13 cellular contexts compared by ENCODE assay signal in the genomic region with DNA sequence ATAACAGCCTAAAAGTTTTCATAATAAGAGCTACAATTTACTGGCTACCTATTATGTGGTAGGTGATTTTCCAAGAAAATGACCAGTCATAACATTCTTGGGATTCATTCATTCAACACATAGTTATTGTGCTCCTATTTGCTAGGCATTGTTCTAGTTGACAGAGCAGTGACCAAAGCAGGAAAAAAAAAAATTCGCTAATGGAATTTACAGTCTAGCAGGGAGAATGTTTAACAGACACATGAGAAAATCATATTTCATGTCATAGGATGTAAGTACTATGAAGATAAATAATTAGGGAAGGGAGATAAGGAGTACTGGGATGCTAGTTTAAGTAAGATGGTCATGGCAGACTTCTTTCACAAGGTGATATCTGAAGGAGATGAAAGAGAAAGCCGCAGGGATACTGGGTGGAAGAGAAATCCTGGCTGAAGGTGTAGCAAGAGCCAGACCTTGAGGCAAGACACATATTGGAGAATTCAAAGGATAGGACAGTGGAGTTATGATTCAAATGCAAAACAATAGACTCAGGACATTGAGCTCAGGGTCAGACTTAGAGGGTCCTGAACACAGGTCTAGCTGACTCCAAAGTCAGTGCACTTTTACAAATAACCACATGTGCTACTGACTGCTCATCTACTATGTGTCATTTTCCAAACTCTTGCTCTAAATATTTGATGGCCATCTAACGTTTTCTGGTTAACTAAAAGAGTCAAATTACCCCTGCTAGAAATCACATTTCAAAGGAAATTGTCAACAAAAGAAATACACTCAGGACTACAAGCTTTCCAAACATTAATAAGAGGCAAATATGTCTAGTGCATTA. TPM values are rescaled to one million over a fixed set of nuclear protein-coding genes. Genes with fewer than 3 reads are reported as not detected.
DNase-seq lines count a peak whose midpoint lies in the region; ATAC-seq and TF ChIP-seq lines count a peak whose summit lies in the region.
"Had no signal": no experiment of that assay in that cellular context is flagged by ENCODE, and none has a peak within 500 bp of the region (broad histone marks: within the 10 kb centered on the region; RNA-seq: fewer than 3 reads in every experiment).

No MANE protein-coding gene starts in this region.

- intact Hi-C loops in CD8-positive, alpha-beta T cell (cut with DNase I, micrococcal nuclease) = loop anchor here (2.0 to 10.0 kb wide), 6 partner anchors 19 to 1975 kb away; a partner anchor contains a TSS

- no peaks in the 10 kb centered on the region for H3K27me3 Mint-ChIP-seq in CD8-positive, alpha-beta T cell (ENCODE audit: low read depth)
- no peaks in the 10 kb centered on the region for H3K27me3 Mint-ChIP-seq in chondrocyte (ENCODE audit: low read depth)
- H3K27me3 Mint-ChIP-seq: activated naive CD4-positive, alpha-beta T cell treated with anti-CD3 and anti-CD28 coated beads, Interleukin-2, amount 10 ng/mL, durations not matched to agents 7 days and 5 days had no signal

- no peak overlapping the region for H3K4me3 ChIP-seq in CD8-positive, alpha-beta T cell (ENCODE audit: low read depth, low read length)
- H3K4me3 ChIP-seq in BE2C (ENCODE audit: low read depth, low read length) (no peak overlapping the region), H7 (ENCODE audit: insufficient read depth, low read depth, low read length) (no peak overlapping the region)
- H3K4me3 ChIP-seq: mucosa of descending colon, upper lobe of left lung had no signal

- POLR2A ChIA-PET in CD8-positive, alpha-beta T cell (lab: Charles Lee) = no interaction called here

- no peak overlapping the region for H3K27ac ChIP-seq in CD8-positive, alpha-beta T cell (ENCODE audit: low read depth, low read length)
- H3K27ac ChIP-seq: upper lobe of left lung had no signal

- peaks cover 7% of the 10 kb centered on the region for H3K9me3 Mint-ChIP-seq in CD8-positive, alpha-beta T cell
- H3K9me3 Mint-ChIP-seq in chondrocyte (ENCODE audit: low read depth) = peaks cover 8% of the 10 kb centered on the region

- H3K27ac Mint-ChIP-seq in CD8-positive, alpha-beta T cell = peak overlapping the region; percentile 2
- peak overlapping the region; percentile 8 for H3K27ac Mint-ChIP-seq in chondrocyte (ENCODE audit: unreplicated experiment)
- H3K27ac Mint-ChIP-seq: activated naive CD4-positive, alpha-beta T cell treated with anti-CD3 and anti-CD28 coated beads, Interleukin-2, amount 10 ng/mL, durations not matched to agents 7 days and 5 days had no signal

- peaks cover 12% of the 10 kb centered on the region for H3K4me1 Mint-ChIP-seq in CD8-positive, alpha-beta T cell (ENCODE audit: low read depth)
- H3K4me1 Mint-ChIP-seq in chondrocyte (ENCODE audit: low read depth) = peaks cover 37% of the 10 kb centered on the region

- DNase-seq in CD8-positive, alpha-beta T cell = no peak
- DNase-seq in LHCN-M2 (ENCODE audit: low read depth) (peak; percentile 39), chondrocyte (ENCODE audit: low spot score) (no peak), kidney tubule cell (ENCODE audit: low spot score) (peak; percentile 86), GM03348 (ENCODE audit: low spot score) (no peak), AG08395 (ENCODE audit: low spot score) (no peak), BE2C (no peak), H7 (no peak)
- DNase-seq: activated naive CD4-positive, alpha-beta T cell treated with anti-CD3 and anti-CD28 coated beads, Interleukin-2, amount 10 ng/mL, durations not matched to agents 7 days and 5 days; NK-92 treated with Interleukin-12 subunit alpha and Interleukin-12 subunit beta, amount 100 ng/mL, for 24 hours; stimulated activated CD4-positive, alpha-beta T cell treated with anti-CD3 and anti-CD28 coated beads, Interleukin-1b, Interleukin-23, amount 100 ng/mL, for 48 hours; upper lobe of left lung had no signal

- peaks cover 15% of the 10 kb centered on the region for H3K36me3 Mint-ChIP-seq in CD8-positive, alpha-beta T cell
- peaks cover 7% of the 10 kb centered on the region for H3K36me3 Mint-ChIP-seq in chondrocyte (ENCODE audit: low read depth)

- H3K4me3 Mint-ChIP-seq in CD8-positive, alpha-beta T cell = no peak overlapping the region
- no peak overlapping the region for H3K4me3 Mint-ChIP-seq in chondrocyte (ENCODE audit: unreplicated experiment)
- H3K4me3 Mint-ChIP-seq: activated naive CD4-positive, alpha-beta T cell treated with anti-CD3 and anti-CD28 coated beads, Interleukin-2, amount 10 ng/mL, durations not matched to agents 7 days and 5 days had no signal

- no peak for ATAC-seq in CD8-positive, alpha-beta T cell

- CTCF ChIA-PET in CD8-positive, alpha-beta T cell (lab: Charles Lee) = interaction anchor here (1.0 to 3.1 kb wide), 12 partner anchors 9 to 1577 kb away, joined by 3 to 21 read pairs (median 4); no protein-coding TSS in a partner anchor

- no peaks in the 10 kb centered on the region for H3K9me3 ChIP-seq in CD8-positive, alpha-beta T cell (ENCODE audit: low read length)
- H3K9me3 ChIP-seq in BE2C = peaks cover 2% of the 10 kb centered on the region; the same call in 1 of the 2 replicates

- no peaks in the 10 kb centered on the region for H3K27me3 ChIP-seq in CD8-positive, alpha-beta T cell (ENCODE audit: insufficient read depth, low read length)
- H3K27me3 ChIP-seq in BE2C (no peaks in the 10 kb centered on the region), H7 (ENCODE audit: control insufficient read depth, insufficient read depth, low read length) (no peaks in the 10 kb centered on the region)
- H3K27me3 ChIP-seq: upper lobe of left lung had no signal

- no peaks in the 10 kb centered on the region for H3K4me1 ChIP-seq in CD8-positive, alpha-beta T cell (ENCODE audit: insufficient read depth, low read length)
- H3K4me1 ChIP-seq in BE2C = peaks cover 7% of the 10 kb centered on the region
- H3K4me1 ChIP-seq: upper lobe of left lung had no signal

- no peak for TF ChIP-seq CTCF in CD8-positive, alpha-beta T cell (IDR thresholded peaks at IDR 0.05)
- TF ChIP-seq CTCF in chondrocyte (IDR thresholded peaks at IDR 0.05) (no peak), BE2C (IDR thresholded peaks at IDR 0.05; ENCODE audit: low read depth, low read length) (no peak)

- H3K36me3 ChIP-seq in CD8-positive, alpha-beta T cell (ENCODE audit: insufficient read depth, low read length) = no peaks in the 10 kb centered on the region
- H3K36me3 ChIP-seq in BE2C (no peaks in the 10 kb centered on the region), H7 (replicated peaks; ENCODE audit: control insufficient read depth, insufficient read depth, low read length) (no peaks in the 10 kb centered on the region)
- H3K36me3 ChIP-seq: upper lobe of left lung had no signal

RNA-seq across cellular contexts. Expression of a gene that starts 20.4 kb away (rescaled TPM):
- 100 to 1,000 TPM; 162 to 170 TPM for total RNA-seq in CD8-positive, alpha-beta T cell
- total RNA-seq in LHCN-M2 (2014; rRNA removed) = 94.5 and 95.1 TPM in 2 replicates
- 47.9 TPM for polyA plus RNA-seq in LHCN-M2 (2012)
- 114 to 154 TPM (median 122 TPM) in 3 replicates for total RNA-seq in chondrocyte
- polyA plus RNA-seq in BE2C (2012; ENCODE audit: insufficient read depth, insufficient read length, low read depth) = 44.6 TPM
- 59.4 and 67.4 TPM in 2 replicates for total RNA-seq in H7 (2014; rRNA removed; shearing (Covaris generic))

Comparison
In these comparisons a context has a peak if more than half of its experiments do, and no peak if none do; other contexts are left out.
1. DNase-seq: peak in LHCN-M2 (single experiment) and kidney tubule cell (single experiment); none in CD8-positive, alpha-beta T cell (0 of 7), chondrocyte (single experiment), GM03348 (single experiment), AG08395 (single experiment), BE2C (single experiment) and H7 (single experiment).